Comparison of ENCODE assay signal across 9 cellular contexts in genomic region chr17:34584805-34585416, GRCh38.
DNase-seq lines count a peak whose midpoint lies in the region; ATAC-seq and TF ChIP-seq lines count a peak whose summit lies in the region.
"Had no signal": no experiment of that assay in that cellular context is flagged by ENCODE, and none has a peak within 500 bp of the region (broad histone marks: within the 10 kb centered on the region; RNA-seq: fewer than 3 reads in every experiment).

No MANE protein-coding gene starts in this region.

- TF ChIP-seq CTCF in choroid plexus epithelial cell (conservative IDR thresholded peaks at IDR 0.05; ENCODE audit: low read depth, low read length) = peak; percentile 44

- peak; percentile 47 for DNase-seq in NCI-H345 (lab: John Stamatoyannopoulos, UW)
- DNase-seq in NCI-H345 treated with DMSO at 0.1 percent for 48 hours (lab: John Stamatoyannopoulos, UW; ENCODE audit: unreplicated experiment) = no peak
- DNase-seq in NCI-H2107 (lab: John Stamatoyannopoulos, UW) = peak; percentile 54
- peak; percentile 57 for DNase-seq in choroid plexus epithelial cell (ENCODE audit: low read depth)
- peak; percentile 50 for DNase-seq in retina
- no peak for DNase-seq in activated naive CD4-positive, alpha-beta T cell treated with anti-CD3 and anti-CD28 coated beads, Interleukin-2, amount 50 U/mL, for 16 hours

- no peak overlapping the region for H3K4me3 ChIP-seq in choroid plexus epithelial cell (ENCODE audit: low read depth, low read length)
- H3K4me3 ChIP-seq: BLaER1 treated with 17β-estradiol and CSF1 and Interleukin-3, amounts not matched to agents 10 nM and 100 nM had no signal

- ATAC-seq in GM21723 (IDR thresholded peaks at IDR 0.05; ENCODE audit: unreplicated experiment) (no peak), HG02981 (IDR thresholded peaks at IDR 0.05; ENCODE audit: unreplicated experiment) (no peak)

Comparison
In these comparisons a context has a peak if more than half of its experiments do, and no peak if none do; other contexts are left out.
1. DNase-seq: peak in NCI-H345 (single experiment), NCI-H2107 (single experiment), choroid plexus epithelial cell (single experiment) and retina (single experiment); none in NCI-H345 treated with DMSO at 0.1 percent for 48 hours (single experiment) and activated naive CD4-positive, alpha-beta T cell treated with anti-CD3 and anti-CD28 coated beads, Interleukin-2, amount 50 U/mL, for 16 hours (single experiment).